Comparison of ENCODE assay signal across 14 cellular contexts in the genomic region with DNA sequence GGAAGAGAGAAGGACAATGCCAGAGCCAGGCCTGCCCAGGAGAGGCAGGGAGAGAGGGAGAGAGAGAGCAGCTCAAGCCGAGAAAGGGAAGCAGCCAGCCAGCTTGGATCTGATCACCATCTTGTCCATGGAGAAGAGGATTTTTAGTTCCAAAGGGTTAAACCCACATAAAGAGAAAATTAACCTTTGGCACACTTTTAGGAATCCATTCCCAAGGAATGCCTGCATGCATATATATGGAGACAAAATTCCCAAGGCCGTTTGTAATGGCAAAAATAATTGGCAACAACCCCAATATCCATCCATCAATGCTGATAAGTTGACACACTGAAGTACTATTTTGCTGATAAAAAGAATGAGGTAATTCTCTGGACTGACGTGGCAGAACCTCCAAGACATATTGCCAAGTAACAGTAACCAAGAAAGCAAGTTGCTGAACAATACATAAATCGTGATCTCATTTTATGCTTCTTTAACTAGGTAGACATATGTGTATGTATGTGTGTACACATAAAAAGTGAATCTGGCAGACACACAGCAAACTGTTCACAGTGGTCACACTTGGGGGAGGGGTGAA. TPM values are rescaled to one million over a fixed set of nuclear protein-coding genes. Genes with fewer than 3 reads are reported as not detected.
DNase-seq lines count a peak whose midpoint lies in the region; ATAC-seq and TF ChIP-seq lines count a peak whose summit lies in the region.
"Had no signal": no experiment of that assay in that cellular context is flagged by ENCODE, and none has a peak within 500 bp of the region (broad histone marks: within the 10 kb centered on the region; RNA-seq: fewer than 3 reads in every experiment).

No MANE protein-coding gene starts in this region.

- peaks cover 0 to 40% (median 4%) of the 10 kb centered on the region in 6 donors for H3K4me1 ChIP-seq in spleen
- H3K4me1 ChIP-seq: lower lobe of right lung had no signal

- no peaks in the 10 kb centered on the region for H3K9me3 Mint-ChIP-seq in nephron progenitor cell

- H3K9me3 ChIP-seq in spleen: no peaks in the 10 kb centered on the region
- H3K9me3 ChIP-seq: lower lobe of right lung had no signal

- WGBS in spleen, 5 donors: 42 to 70% (median 51%) methylated on average over 4 of the region's 4 CpGs

- DNase-seq in Caki2 (ENCODE audit: low read depth): peak; percentile 85
- DNase-seq in NAMALWA (ENCODE audit: low spot score): peak; percentile 15
- DNase-seq in choroid plexus epithelial cell (ENCODE audit: low read depth): peak; percentile 82
- DNase-seq in nephron progenitor cell: no peak
- no peak for DNase-seq in NCI-H1048 (lab: John Stamatoyannopoulos, UW)
- DNase-seq in spleen: no peak
- DNase-seq: activated T-cell treated with anti-CD3 and anti-CD28 coated beads, Interleukin-2, amount 50 U/mL, for 1 hour; HCEC 1CT; lower lobe of right lung had no signal

- H3K27ac ChIP-seq in spleen: no peak overlapping the region
- H3K27ac ChIP-seq: C4-2B, lower lobe of right lung had no signal

- H3K4me3 ChIP-seq in choroid plexus epithelial cell (ENCODE audit: low read depth, low read length): no peak overlapping the region
- no peak overlapping the region for H3K4me3 ChIP-seq in spleen
- H3K4me3 ChIP-seq: lower lobe of right lung had no signal

- in situ Hi-C loops in Caki2 (cut with HindIII; ENCODE audit: low pct_unique_long_range_greater_than_20kb, low sequenced_read_pairs): no loop called here

- H3K36me3 ChIP-seq in spleen: no peaks in the 10 kb centered on the region
- H3K36me3 ChIP-seq: lower lobe of right lung had no signal

- TF ChIP-seq POLR2A in spleen (IDR thresholded peaks at IDR 0.05): no peak

- H3K4me1 Mint-ChIP-seq in nephron progenitor cell: peaks cover 100% of the 10 kb centered on the region

- no peak for ATAC-seq in HG03045 (IDR thresholded peaks at IDR 0.05; ENCODE audit: unreplicated experiment)
- ATAC-seq in GM21360 (IDR thresholded peaks at IDR 0.05; ENCODE audit: unreplicated experiment): no peak
- ATAC-seq: PC-3 had no signal

- H3K27me3 ChIP-seq in spleen (replicated peaks in 1 of 7): peaks cover 0 to 24% (median 0%) of the 10 kb centered on the region in 7 donors

- H3K27ac Mint-ChIP-seq in nephron progenitor cell: peak overlapping the region; percentile 96

- H3K27me3 Mint-ChIP-seq in nephron progenitor cell (ENCODE audit: low read depth, poor library complexity): peaks cover 5% of the 10 kb centered on the region

- peak overlapping the region; percentile 72 for H3K4me3 Mint-ChIP-seq in nephron progenitor cell

- H3K36me3 Mint-ChIP-seq in nephron progenitor cell (ENCODE audit: low read depth): peaks cover 6% of the 10 kb centered on the region

- no peak for TF ChIP-seq CTCF in choroid plexus epithelial cell (conservative IDR thresholded peaks at IDR 0.05; ENCODE audit: low read depth, low read length)
- TF ChIP-seq CTCF in nephron progenitor cell (IDR thresholded peaks at IDR 0.05): no peak
- TF ChIP-seq CTCF in spleen (IDR thresholded peaks at IDR 0.05 in 8 of 11, conservative IDR thresholded peaks at IDR 0.05 in 3 of 11): no peak

- intact Hi-C loops in spleen (cut with DNase I; ENCODE audit: low total_unique reads): no loop called here

RNA-seq across cellular contexts. Expression of gene STRA6, which starts 7.5 kb away (rescaled TPM):
- total RNA-seq in Caki2 (2014; rRNA removed; shearing (Covaris generic); ENCODE audit: low replicate concordance): 14.9 and 17.7 TPM in 2 replicates
- total RNA-seq in spleen: 1 to 10 TPM in 2 of 7 donors, under 1 TPM in 2, not detected in 3; 0.47 to 1.8 (median 0.94) TPM
- 1 to 10 TPM in 1 of 3 donors, under 1 TPM in 2; 0.68 to 1.2 (median 0.96) TPM for polyA plus RNA-seq in spleen
- total RNA-seq: LHCN-M2, lower lobe of right lung had no signal

RNA-seq across cellular contexts. Expression of gene CCDC33, which starts 26.0 kb away (rescaled TPM):
- total RNA-seq in Caki2 (2014; rRNA removed; shearing (Covaris generic); ENCODE audit: low replicate concordance): 0.84 and 2.6 TPM in 2 replicates
- total RNA-seq in spleen: not detected
- under 1 TPM in 1 of 3 donors, not detected in 2; 0.08 TPM for polyA plus RNA-seq in spleen
- total RNA-seq: LHCN-M2 had no signal

RNA-seq across cellular contexts. Expression of gene ISLR, which starts 36.6 kb away (rescaled TPM):
- total RNA-seq in Caki2 (2014; rRNA removed; shearing (Covaris generic); ENCODE audit: low replicate concordance): not detected in 2 replicates
- 10 to 100 TPM; 13.4 to 69.4 (median 34.2) TPM for total RNA-seq in spleen
- 10 to 100 TPM; 14.4 to 24.2 (median 21.4) TPM for polyA plus RNA-seq in spleen
- total RNA-seq: PC-3 had no signal

Comparison
In these comparisons a context has a peak if more than half of its experiments do, and no peak if none do; other contexts are left out.
1. DNase-seq: peak in Caki2 (single experiment), NAMALWA (single experiment) and choroid plexus epithelial cell (single experiment); none in nephron progenitor cell (single experiment), NCI-H1048 (single experiment) and spleen (single experiment).
2. RNA of gene ISLR, which starts 36.6 kb away (total RNA-seq): 13.4 to 69.4 TPM in spleen; not detected in Caki2; every median in the first group is over 10 times any median in the second.